Comparison of ENCODE assay signal across 20 cellular contexts in genomic region chr13:68160466-68160865, GRCh38.
"Had no signal": no experiment of that assay in that cellular context is flagged by ENCODE, and none has a peak within 500 bp of the region (broad histone marks: within the 10 kb centered on the region; RNA-seq: fewer than 3 reads in every experiment).

No MANE protein-coding gene starts in this region.

- ATAC-seq: left colon; left ventricle myocardium superior; lower lobe of right lung; naive thymus-derived CD8-positive, alpha-beta T cell; right lobe of liver; stimulated activated naive B cell treated with anti-CD40 and anti-IgM and Interleukin-4, amounts not matched to agents 10 μg/mL and 1 μg/mL and 100 μg/mL, for 72 hours; upper lobe of right lung had no signal

- H3K4me3 ChIP-seq: esophagus muscularis mucosa, lower lobe of right lung, right lobe of liver, suprapubic skin, transverse colon, upper lobe of right lung, uterus had no signal

- DNase-seq: effector CD8-positive, alpha-beta T cell; endodermal cell; hypothalamus; immature natural killer cell; islet precursor cell; kidney glomerular epithelial cell; left colon; left ventricle myocardium superior; lower lobe of right lung; naive thymus-derived CD8-positive, alpha-beta T cell; right lobe of liver; small intestine; stimulated activated CD4-positive, alpha-beta T cell treated with anti-CD3 and anti-CD28 coated beads, Interleukin-15, amount 100 ng/mL, for 24 hours; stimulated activated CD4-positive, alpha-beta T cell treated with anti-CD3 and anti-CD28 coated beads, Interleukin-2, amount 100 ng/mL, for 48 hours; stimulated activated naive B cell treated with anti-CD40 and anti-IgM and Interleukin-4, amounts not matched to agents 10 μg/mL and 1 μg/mL and 100 μg/mL, for 72 hours; transverse colon; upper lobe of right lung; uterus had no signal
